6 cellular contexts compared by ENCODE assay signal in the genomic region with DNA sequence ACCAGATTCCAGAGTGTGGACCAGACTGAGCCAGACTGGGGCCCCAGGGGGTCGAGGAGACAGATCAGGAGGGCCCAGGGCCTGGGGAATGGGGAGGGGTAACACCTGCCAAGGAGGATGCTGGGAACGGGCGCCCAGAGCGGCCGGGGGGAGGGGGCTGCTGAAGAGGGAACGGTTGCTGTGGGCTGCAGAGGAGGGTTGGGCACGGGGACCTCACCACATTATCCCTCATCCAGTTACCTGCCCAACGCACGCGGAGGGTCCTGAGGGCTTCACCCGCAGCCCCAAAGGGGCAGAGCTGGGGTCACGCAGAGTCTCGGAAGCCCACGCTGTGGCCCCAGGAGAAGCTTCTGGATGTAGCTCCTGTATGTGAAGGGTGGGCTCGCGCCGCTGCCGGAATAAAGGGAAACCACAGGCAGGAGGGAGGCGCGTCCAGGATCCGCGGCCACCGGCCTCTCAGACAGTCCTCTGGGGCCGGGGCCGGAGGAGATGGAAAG. TPM values are rescaled to one million over a fixed set of nuclear protein-coding genes. Genes with fewer than 3 reads are reported as not detected.
DNase-seq lines count a peak whose midpoint lies in the region; ATAC-seq and TF ChIP-seq lines count a peak whose summit lies in the region.

No MANE protein-coding gene starts in this region.

- H3K4me1 Mint-ChIP-seq in T-cell (peaks cover 23 to 32% (median 32%) of the 10 kb centered on the region in 3 donors), immature natural killer cell (peaks cover 18 to 25% of the 10 kb centered on the region in 2 donors)

- ATAC-seq in T-cell (replicated peaks in 1 of 4) = peak in 2 of 4 experiments; percentile 1
- no peak for ATAC-seq in GM18511 (IDR thresholded peaks at IDR 0.05; ENCODE audit: unreplicated experiment)
- no peak for ATAC-seq in GM21529 (IDR thresholded peaks at IDR 0.05; ENCODE audit: unreplicated experiment)
- ATAC-seq in GM18858 (IDR thresholded peaks at IDR 0.05; ENCODE audit: unreplicated experiment) = no peak

- DNase-seq in GM12865 (ENCODE audit: low read depth) (no peak), T-cell (no peak), immature natural killer cell (no peak)

- CTCF ChIA-PET in T-cell (lab: Charles Lee) = no interaction called here

- peak overlapping the region; percentile 78 for H3K4me3 ChIP-seq in GM12865 (ENCODE audit: low read depth, low read length)

- H3K27ac Mint-ChIP-seq in T-cell (peak overlapping the region; percentile 43 to 52), immature natural killer cell (peak overlapping the region in 5 of 6 donors; percentile 35 to 78 (median 71))

- no peaks in the 10 kb centered on the region for H3K9me3 Mint-ChIP-seq in T-cell
- no peaks in the 10 kb centered on the region for H3K9me3 Mint-ChIP-seq in immature natural killer cell

- no peaks in the 10 kb centered on the region for H3K27me3 Mint-ChIP-seq in T-cell
- peaks cover 3 to 8% (median 6%) of the 10 kb centered on the region in 3 donors for H3K27me3 Mint-ChIP-seq in immature natural killer cell (ENCODE audit: low read depth in 3 of 3)

- peaks cover 12% of the 10 kb centered on the region for H3K36me3 Mint-ChIP-seq in T-cell
- H3K36me3 Mint-ChIP-seq in immature natural killer cell = peaks cover 0 to 3% (median 0%) of the 10 kb centered on the region in 3 donors

- no peak for TF ChIP-seq CTCF in GM12865 (IDR thresholded peaks at IDR 0.05; ENCODE audit: insufficient read depth, low read depth, low read length, missing control alignments)

- H3K4me3 Mint-ChIP-seq in T-cell (peak overlapping the region; percentile 62 to 77 (median 74)), immature natural killer cell (peak overlapping the region; percentile 21 to 67 (median 54))

- POLR2A ChIA-PET in T-cell (lab: Charles Lee) = no interaction called here

RNA-seq across cellular contexts. Expression of a gene that starts 0.9 kb away (rescaled TPM):
- 10 to 100 TPM; 28.9 to 51.0 (median 46.1) TPM for total RNA-seq in T-cell
- 1 to 10 TPM; 2.6 to 5.7 (median 3.6) TPM for polyA plus RNA-seq in immature natural killer cell

RNA-seq across cellular contexts. Expression of a gene that starts 14.2 kb away (rescaled TPM):
- 100 to 1,000 TPM; 116 to 213 (median 175) TPM for total RNA-seq in T-cell
- 10 to 100 TPM; 33.2 to 63.5 (median 35.3) TPM for polyA plus RNA-seq in immature natural killer cell

RNA-seq across cellular contexts. Expression of a gene that starts 29.4 kb away (rescaled TPM):
- under 1 TPM in 3 of 5 donors, not detected in 2; 0.16 to 0.32 (median 0.26) TPM for total RNA-seq in T-cell
- under 1 TPM in 1 of 3 donors, not detected in 2; 0.07 TPM for polyA plus RNA-seq in immature natural killer cell

RNA-seq across cellular contexts. Expression of a gene that starts 44.9 kb away (rescaled TPM):
- total RNA-seq in T-cell = 100 to 1,000 TPM; 129 to 144 (median 132) TPM
- polyA plus RNA-seq in immature natural killer cell = 10 to 100 TPM in 2 of 3 donors, 1 to 10 TPM in 1; 5.2 to 18.0 (median 12.4) TPM

RNA-seq across cellular contexts. Expression of a gene that starts 51.2 kb away (rescaled TPM):
- 100 to 1,000 TPM; 101 to 152 (median 128) TPM for total RNA-seq in T-cell
- 10 to 100 TPM in 2 of 3 donors, 1 to 10 TPM in 1; 10.0 to 13.4 (median 11.2) TPM for polyA plus RNA-seq in immature natural killer cell
